ENCODE assay signal across 1 cellular context in genomic region chr14:99792551-99793212, GRCh38.
TF ChIP-seq lines count a peak whose summit lies in the region.

No MANE protein-coding gene starts in this region.

TF ChIP-seq in H1, 55 proteins besides CTCF, POLR2A, EP300 and RAD21 (continued from another document):
- 0 out of 2 replicates have a peak, but pooled peaks have one; percentile 5 for TF ChIP-seq SUZ12 (IDR thresholded peaks at IDR 0.05; ENCODE audit: low read length)
- TF ChIP-seq ATF3 (IDR thresholded peaks at IDR 0.05; ENCODE audit: insufficient read depth, low read depth, low read length): no peak
- no peak for TF ChIP-seq SP1 (IDR thresholded peaks at IDR 0.05; ENCODE audit: low read depth, low read length)
- TF ChIP-seq TCF12 (IDR thresholded peaks at IDR 0.05; ENCODE audit: low read depth, low read length): no peak
- no peak for TF ChIP-seq RNF2 (IDR thresholded peaks at IDR 0.05; ENCODE audit: borderline replicate concordance, low read depth, low read length, missing control alignments, poor library complexity, severe bottlenecking)
- no peak for TF ChIP-seq BACH1 (IDR thresholded peaks at IDR 0.05; ENCODE audit: low read length)
- no peak for TF ChIP-seq JUN (IDR thresholded peaks at IDR 0.05; ENCODE audit: low read depth, low read length)
- no peak for TF ChIP-seq TAF7 (optimal IDR thresholded peaks at IDR 0.05; ENCODE audit: borderline replicate concordance, low read depth, low read length)
TF ChIP-seq in H1: peak in this region for 1.
